15 cellular contexts compared by ENCODE assay signal in genomic region chr5:11363779-11364178, GRCh38.
A peak's percentile ranks its signal among the peaks of the same experiment; 100 is the strongest.
DNase-seq lines count a peak whose midpoint lies in the region.
"Had no signal": no experiment of that assay in that cellular context is flagged by ENCODE, and none has a peak within 500 bp of the region (broad histone marks: within the 10 kb centered on the region; RNA-seq: fewer than 3 reads in every experiment).

No MANE protein-coding gene starts in this region.

- no peaks in the 10 kb centered on the region for H3K4me1 ChIP-seq in Karpas-422 (ENCODE audit: low read length)
- H3K4me1 ChIP-seq: HAP-1 had no signal

- no peaks in the 10 kb centered on the region for H4K20me1 ChIP-seq in Karpas-422 (ENCODE audit: insufficient read depth, low read depth, low read length)

- H3K79me2 ChIP-seq in Karpas-422 (ENCODE audit: low read length), result no peaks in the 10 kb centered on the region

- H2AFZ ChIP-seq in Karpas-422 (ENCODE audit: low read length), result no peak overlapping the region
- H2AFZ ChIP-seq: GM23248 had no signal

- no peaks in the 10 kb centered on the region for H3K36me3 ChIP-seq in MG63
- no peaks in the 10 kb centered on the region for H3K36me3 ChIP-seq in Karpas-422 (ENCODE audit: insufficient read depth, low read length)
- H3K36me3 ChIP-seq: HAP-1 had no signal

- no peak overlapping the region for H3K9ac ChIP-seq in Karpas-422 (ENCODE audit: low read length)
- H3K9ac ChIP-seq: GM23248 had no signal

- no peak overlapping the region for H3K27ac ChIP-seq in Karpas-422 (ENCODE audit: low read length)
- H3K27ac ChIP-seq: C4-2B, GM23248 had no signal

- H3K27me3 ChIP-seq in MG63 (no peaks in the 10 kb centered on the region), Karpas-422 (ENCODE audit: low read length) (no peaks in the 10 kb centered on the region)

- no peaks in the 10 kb centered on the region for H3K9me3 ChIP-seq in MG63
- H3K9me3 ChIP-seq in Karpas-422 (ENCODE audit: low read length), result no peaks in the 10 kb centered on the region
- H3K9me3 ChIP-seq: HAP-1 had no signal

- DNase-seq in MG63 (peak; percentile 64), NCI-H2227 treated with DMSO at 0.1 percent for 48 hours (lab: John Stamatoyannopoulos, UW) (peak; percentile 67), astrocyte of the hippocampus (ENCODE audit: low read depth, low spot score) (peak; percentile 35), myocyte (ENCODE audit: low read depth) (peak; percentile 7), Karpas-422 (no peak), ACHN (no peak), NCI-H1930 (lab: John Stamatoyannopoulos, UW) (no peak)
- DNase-seq: AML-193; CD4-positive, alpha-beta T cell; DMS153; DMS79; GF-D8; GM23248 had no signal

- no peak overlapping the region for H3K4me2 ChIP-seq in Karpas-422 (ENCODE audit: low read depth, low read length, poor library complexity, severe bottlenecking)

- no peak overlapping the region for H3K4me3 ChIP-seq in MG63
- H3K4me3 ChIP-seq in Karpas-422 (ENCODE audit: low read length), result no peak overlapping the region
- H3K4me3 ChIP-seq: GM23248, HAP-1 had no signal

- in situ Hi-C loops in ACHN (cut with HindIII; ENCODE audit: low pct_ligation_motif_present, low pct_unique_long_range_greater_than_20kb, low sequenced_read_pairs), result no loop called here

- H3K9me2 ChIP-seq in Karpas-422 (replicated peaks; ENCODE audit: insufficient read depth, low read length), result no peaks in the 10 kb centered on the region

Comparison
In these comparisons a context has a peak if more than half of its experiments do, and no peak if none do; other contexts are left out.
1. DNase-seq: peak in MG63 (single experiment), NCI-H2227 treated with DMSO at 0.1 percent for 48 hours (single experiment), astrocyte of the hippocampus (single experiment) and myocyte (single experiment); none in Karpas-422 (single experiment), ACHN (single experiment) and NCI-H1930 (0 of 2).